Comparison of ENCODE assay signal across 27 cellular contexts in genomic region chr12:33156042-33156441, GRCh38.
"Had no signal": no experiment of that assay in that cellular context is flagged by ENCODE, and none has a peak within 500 bp of the region (broad histone marks: within the 10 kb centered on the region; RNA-seq: fewer than 3 reads in every experiment).

No MANE protein-coding gene starts in this region.

- DNase-seq: activated CD4-positive, alpha-beta memory T cell treated with anti-CD3 and anti-CD28 coated beads for 36 hours; activated CD4-positive, alpha-beta T cell treated with anti-CD3 and anti-CD28 coated beads for 36 hours; activated CD4-positive, alpha-beta T cell treated with anti-CD3 and anti-CD28 coated beads, Interleukin-2, amount 10 ng/mL, durations not matched to agents 24 days and 14 days; activated CD4-positive, CD25-positive, alpha-beta regulatory T cell; activated CD4-positive, CD25-positive, alpha-beta regulatory T cell treated with anti-CD3 and anti-CD28 coated beads, Interleukin-2, amount 50 U/mL, for 72 hours; activated CD8-positive, alpha-beta memory T cell treated with anti-CD3 and anti-CD28 coated beads, Interleukin-2, amount 10 ng/mL, durations not matched to agents 7 days and 5 days; activated CD8-positive, alpha-beta memory T cell treated with anti-CD3 and anti-CD28 coated beads, Interleukin-2, amount 50 U/mL, for 4 hours; activated CD8-positive, alpha-beta T cell treated with anti-CD3 and anti-CD28 coated beads, Interleukin-2, amount 10 ng/mL, durations not matched to agents 7 days and 5 days; activated effector memory CD4-positive, alpha-beta T cell treated with anti-CD3 and anti-CD28 coated beads, Interleukin-2, amount 50 U/mL, for 16 hours; activated naive CD4-positive, alpha-beta T cell treated with anti-CD3 and anti-CD28 coated beads for 36 hours; activated naive CD8-positive, alpha-beta T cell treated with anti-CD3 and anti-CD28 coated beads for 36 hours; activated naive CD8-positive, alpha-beta T cell treated with anti-CD3 and anti-CD28 coated beads, Interleukin-2, amount 50 U/mL, for 24 hours; activated T-cell treated with anti-CD3 and anti-CD28 coated beads, Interleukin-2, amount 50 U/mL, for 1 hour; activated T-cell treated with anti-CD3 and anti-CD28 coated beads, Interleukin-2, amount 50 U/mL, for 48 hours; adrenal gland; amygdala; aorta; body of pancreas; caudate nucleus; effector CD8-positive, alpha-beta T cell; esophagus squamous epithelium; foreskin melanocyte; heart right ventricle; T-helper 17 cell; T1000 had no signal

- H3K27me3 ChIP-seq: adrenal gland, body of pancreas, esophagus squamous epithelium, gastroesophageal sphincter, heart right ventricle had no signal

- H3K4me1 ChIP-seq: adrenal gland, body of pancreas, esophagus squamous epithelium, gastroesophageal sphincter, heart right ventricle had no signal

- ATAC-seq: activated CD4-positive, alpha-beta T cell treated with anti-CD3 and anti-CD28 coated beads for 36 hours; activated CD8-positive, alpha-beta memory T cell treated with anti-CD3 and anti-CD28 coated beads, Interleukin-2, amount 10 ng/mL, durations not matched to agents 7 days and 5 days; activated CD8-positive, alpha-beta T cell treated with anti-CD3 and anti-CD28 coated beads, Interleukin-2, amount 10 ng/mL, durations not matched to agents 7 days and 5 days; activated naive CD8-positive, alpha-beta T cell treated with anti-CD3 and anti-CD28 coated beads, Interleukin-2, amount 50 U/mL, for 24 hours; body of pancreas; gastroesophageal sphincter; heart right ventricle; T-helper 17 cell had no signal

- H3K36me3 ChIP-seq: adrenal gland, esophagus squamous epithelium, gastroesophageal sphincter, heart right ventricle had no signal

- H3K27ac ChIP-seq: adrenal gland, body of pancreas, epithelial cell of prostate, esophagus squamous epithelium, gastroesophageal sphincter, heart right ventricle had no signal

- H3K9me3 ChIP-seq: adrenal gland, body of pancreas had no signal

- H3K4me3 ChIP-seq: adrenal gland, body of pancreas, esophagus squamous epithelium, gastroesophageal sphincter, heart right ventricle had no signal
